ENCODE assay signal across 8 cellular contexts in the genomic region with DNA sequence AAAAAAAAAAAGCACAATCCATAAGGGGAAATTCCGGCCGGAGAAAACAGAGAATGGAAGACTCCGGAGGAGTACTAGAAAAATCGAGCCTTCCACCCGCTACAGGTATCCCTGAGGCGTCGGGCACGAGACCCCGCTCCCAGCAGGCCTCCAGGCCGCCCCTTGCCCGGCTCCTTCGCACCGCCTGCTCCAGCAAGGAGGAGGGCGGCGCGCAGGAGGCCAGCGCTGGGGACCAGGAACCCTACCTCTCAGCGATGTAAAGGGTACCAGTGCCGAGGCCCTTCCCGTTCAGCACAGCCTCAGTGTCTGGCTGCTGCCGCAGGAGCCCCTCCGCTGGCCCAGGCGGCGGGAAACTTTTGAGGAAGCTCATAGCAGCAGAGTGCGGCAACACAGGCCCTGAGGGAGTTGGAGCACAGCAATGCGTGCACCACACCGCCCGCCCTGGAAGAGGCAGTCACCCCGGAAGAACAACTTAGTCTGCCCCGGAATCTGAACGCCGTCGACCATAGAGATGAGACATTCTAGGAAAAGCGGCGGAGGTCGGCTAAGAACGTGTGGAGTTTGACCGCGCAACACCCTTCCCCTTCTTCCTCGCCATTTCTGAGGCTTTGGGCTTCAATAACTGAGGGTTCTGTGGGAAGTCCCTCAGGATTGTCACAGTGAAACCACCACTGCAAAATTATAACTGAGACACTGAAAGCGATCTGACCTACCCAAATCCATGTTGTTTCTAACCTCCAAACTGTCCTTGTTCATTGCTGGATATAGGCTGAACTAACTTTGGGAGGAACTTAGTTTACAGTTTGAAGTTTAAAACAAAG. TPM values are rescaled to one million over a fixed set of nuclear protein-coding genes. Genes with fewer than 3 reads are reported as not detected.
DNase-seq lines count a peak whose midpoint lies in the region; ATAC-seq, FAIRE-seq and TF ChIP-seq lines count a peak whose summit lies in the region.

A gene with protein sequence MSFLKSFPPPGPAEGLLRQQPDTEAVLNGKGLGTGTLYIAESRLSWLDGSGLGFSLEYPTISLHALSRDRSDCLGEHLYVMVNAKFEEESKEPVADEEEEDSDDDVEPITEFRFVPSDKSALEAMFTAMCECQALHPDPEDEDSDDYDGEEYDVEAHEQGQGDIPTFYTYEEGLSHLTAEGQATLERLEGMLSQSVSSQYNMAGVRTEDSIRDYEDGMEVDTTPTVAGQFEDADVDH (minus strand): TSS at position 450 of the 821 bp plus-strand sequence. CDS start 80 bp downstream, at position 370.

- no peaks in the 10 kb centered on the region for H3K27me3 ChIP-seq in BE2C
- H3K27me3 ChIP-seq in left lung = no peaks in the 10 kb centered on the region

- H3K4me3 ChIP-seq in BE2C (ENCODE audit: low read depth, low read length) (peak within 1 kb of the TSS; percentile 97), left lung (peak within 1 kb of the TSS; percentile 80 to 84)

- H3K36me3 ChIP-seq in BE2C (peaks cover 24% of the 10 kb centered on the region), left lung (peaks cover 0 to 3% of the 10 kb centered on the region in 2 donors)

- TF ChIP-seq CTCF in BE2C (IDR thresholded peaks at IDR 0.05; ENCODE audit: low read depth, low read length) (no peak), left lung (IDR thresholded peaks at IDR 0.05) (no peak)

- peaks cover 9% of the 10 kb centered on the region for H3K9me3 Mint-ChIP-seq in dendritic cell treated with granulocyte-macrophage colony-stimulating factor and Interleukin-4, amounts not matched to agents 40 ng/mL and 50 ng/mL, for 4 days

- DNase-seq in BE2C (peak; percentile 91), GM19239 (ENCODE audit: insufficient read length, low spot score) (peak; percentile 56), NCI-H526 (lab: John Stamatoyannopoulos, UW) (peak; percentile 94 to 97), left lung (peak; percentile 88 to 92)
- DNase-seq in activated CD4-positive, alpha-beta T cell treated with anti-CD3 and anti-CD28 coated beads, Interleukin-2, amount 50 U/mL, for 1 hour = peak; percentile 72
- DNase-seq in stimulated activated CD4-positive, alpha-beta T cell treated with anti-CD3 and anti-CD28 coated beads, Interleukin-2, amount 100 ng/mL, for 48 hours = peak; percentile 73 to 74

- ATAC-seq in HG03460 (IDR thresholded peaks at IDR 0.05; ENCODE audit: unreplicated experiment) = peak; percentile 95
- ATAC-seq in left lung = peak; percentile 99

- FAIRE-seq in GM19239 (lab: Jason Lieb, UNC) = peak; percentile 95

- H3K27ac Mint-ChIP-seq in dendritic cell treated with granulocyte-macrophage colony-stimulating factor and Interleukin-4, amounts not matched to agents 40 ng/mL and 50 ng/mL, for 4 days = peak within 1 kb of the TSS; percentile 94

- H3K4me3 Mint-ChIP-seq in dendritic cell treated with granulocyte-macrophage colony-stimulating factor and Interleukin-4, amounts not matched to agents 40 ng/mL and 50 ng/mL, for 4 days = peak within 1 kb of the TSS; percentile 92

- H3K36me3 Mint-ChIP-seq in dendritic cell treated with granulocyte-macrophage colony-stimulating factor and Interleukin-4, amounts not matched to agents 40 ng/mL and 50 ng/mL, for 4 days (ENCODE audit: low read depth) = peaks cover 26% of the 10 kb centered on the region

- H3K9me3 ChIP-seq in BE2C = no peaks in the 10 kb centered on the region
- peaks cover 0 to 5% of the 10 kb centered on the region in 2 donors for H3K9me3 ChIP-seq in left lung

- peaks cover 4% of the 10 kb centered on the region for H3K4me1 ChIP-seq in BE2C
- H3K4me1 ChIP-seq in left lung = peaks cover 6 to 37% of the 10 kb centered on the region in 2 donors

- intact Hi-C loops in dendritic cell treated with granulocyte-macrophage colony-stimulating factor and Interleukin-4, amounts not matched to agents 40 ng/mL and 50 ng/mL, for 4 days (cut with micrococcal nuclease) = loop anchor here (10.0 kb wide), 1 partner anchor 357 kb away; the partner anchor contains the start of gene INTS4
- intact Hi-C loops in left lung (cut with DNase I) = no loop called here

- H3K27me3 Mint-ChIP-seq in dendritic cell treated with granulocyte-macrophage colony-stimulating factor and Interleukin-4, amounts not matched to agents 40 ng/mL and 50 ng/mL, for 4 days = no peaks in the 10 kb centered on the region

- H3K27ac ChIP-seq in left lung = peak within 1 kb of the TSS; percentile 66 to 85

- peaks cover 34% of the 10 kb centered on the region for H3K4me1 Mint-ChIP-seq in dendritic cell treated with granulocyte-macrophage colony-stimulating factor and Interleukin-4, amounts not matched to agents 40 ng/mL and 50 ng/mL, for 4 days (ENCODE audit: low read depth)

RNA-seq across cellular contexts. Expression of the gene that starts here (rescaled TPM):
- polyA plus RNA-seq in BE2C (2012; ENCODE audit: insufficient read depth, insufficient read length, low read depth) = 181 TPM
- 10 to 100 TPM; 61.1 to 70.3 TPM for total RNA-seq in left lung

Comparison
In these comparisons a context has a peak if more than half of its experiments do, and no peak if none do; other contexts are left out.
1. Peak in every context shown above with its lines: DNase-seq, ATAC-seq, H3K4me3 ChIP-seq and H3K27ac ChIP-seq.